31 cellular contexts compared by ENCODE assay signal in the genomic region with DNA sequence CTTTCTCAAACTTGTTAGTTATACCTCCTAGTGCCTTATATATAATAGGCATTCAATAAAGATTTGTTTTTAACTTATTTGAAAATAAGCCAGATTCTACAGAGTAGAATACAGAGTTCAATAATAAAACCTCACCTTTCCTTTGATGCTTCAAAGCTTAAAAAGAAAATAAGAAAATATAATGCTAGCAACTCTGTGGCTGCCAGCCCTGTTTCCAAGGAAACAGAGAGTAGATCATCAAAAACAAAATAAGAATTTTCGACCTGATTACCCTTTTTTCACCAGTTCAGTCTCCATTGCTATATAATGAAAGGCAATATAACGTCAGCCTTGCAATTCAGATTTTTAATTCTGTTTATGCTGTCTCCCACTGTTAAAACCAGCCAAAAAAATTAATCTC.
"Had no signal": no experiment of that assay in that cellular context is flagged by ENCODE, and none has a peak within 500 bp of the region (broad histone marks: within the 10 kb centered on the region; RNA-seq: fewer than 3 reads in every experiment).

No MANE protein-coding gene starts in this region.

- DNase-seq: activated B cell treated with CpG ODN at 0.5 μM for 24 hours; activated CD4-positive, alpha-beta T cell treated with anti-CD3 and anti-CD28 coated beads for 48 hours; activated CD4-positive, alpha-beta T cell treated with anti-CD3 and anti-CD28 coated beads, Interleukin-2, amount 50 U/mL, for 1 hour; activated CD4-positive, alpha-beta T cell treated with anti-CD3 and anti-CD28 coated beads, Interleukin-2, amount 50 U/mL, for 48 hours; activated CD8-positive, alpha-beta memory T cell treated with anti-CD3 and anti-CD28 coated beads for 24 hours; activated CD8-positive, alpha-beta T cell treated with anti-CD3 and anti-CD28 coated beads for 36 hours; activated effector memory CD4-positive, alpha-beta T cell treated with Interleukin-2 at 50 U/mL for 16 hours; activated gamma-delta T cell treated with Interleukin-2 at 50 U/mL for 16 hours; activated naive CD4-positive, alpha-beta T cell treated with Interleukin-2 at 50 U/mL for 16 hours; activated naive CD8-positive, alpha-beta T cell treated with anti-CD3 and anti-CD28 coated beads for 36 hours; activated naive CD8-positive, alpha-beta T cell treated with anti-CD3 and anti-CD28 coated beads, Interleukin-2, amount 50 U/mL, for 24 hours; activated T-cell treated with anti-CD3 and anti-CD28 coated beads, Interleukin-2, amount 50 U/mL, for 4 hours; adrenal gland; amygdala; aorta; body of pancreas; dermis blood vessel endothelial cell; effector CD4-positive, alpha-beta T cell; effector memory CD8-positive, alpha-beta T cell; erythroblast; foreskin keratinocyte; gastrocnemius medialis; glutamatergic neuron; heart left ventricle; T-cell; T1000; WERI-Rb-1 had no signal

- H3K4me1 ChIP-seq: adrenal gland, esophagus muscularis mucosa, gastrocnemius medialis, heart left ventricle had no signal

- H3K4me3 ChIP-seq: adrenal gland, body of pancreas, coronary artery, esophagus muscularis mucosa, gastrocnemius medialis, heart left ventricle had no signal

- ATAC-seq: activated CD4-positive, CD25-positive, alpha-beta regulatory T cell treated with anti-CD3 and anti-CD28 coated beads, Interleukin-2, amount 50 U/mL, for 24 hours; activated CD8-positive, alpha-beta T cell treated with anti-CD3 and anti-CD28 coated beads for 36 hours; activated naive CD8-positive, alpha-beta T cell treated with anti-CD3 and anti-CD28 coated beads, Interleukin-2, amount 50 U/mL, for 24 hours; activated T-cell treated with anti-CD3 and anti-CD28 coated beads, Interleukin-2, amount 50 U/mL, for 4 hours; activated T-helper 17 cell treated with anti-CD3 and anti-CD28 coated beads, Interleukin-2, amount 50 U/mL, for 72 hours; body of pancreas; effector memory CD8-positive, alpha-beta T cell; foreskin keratinocyte; gastrocnemius medialis; heart left ventricle had no signal

- H3K27ac ChIP-seq: adrenal gland, body of pancreas, coronary artery, esophagus muscularis mucosa, foreskin keratinocyte, gastrocnemius medialis, heart left ventricle, WERI-Rb-1 had no signal

- H3K9me3 ChIP-seq: adrenal gland, body of pancreas, esophagus muscularis mucosa, gastrocnemius medialis, heart left ventricle had no signal

- H3K36me3 ChIP-seq: adrenal gland, esophagus muscularis mucosa, gastrocnemius medialis, heart left ventricle, WERI-Rb-1 had no signal

- H3K27me3 ChIP-seq: adrenal gland, body of pancreas, esophagus muscularis mucosa, foreskin keratinocyte, gastrocnemius medialis, heart left ventricle had no signal
